Comparison of ENCODE assay signal across 34 cellular contexts in the genomic region with DNA sequence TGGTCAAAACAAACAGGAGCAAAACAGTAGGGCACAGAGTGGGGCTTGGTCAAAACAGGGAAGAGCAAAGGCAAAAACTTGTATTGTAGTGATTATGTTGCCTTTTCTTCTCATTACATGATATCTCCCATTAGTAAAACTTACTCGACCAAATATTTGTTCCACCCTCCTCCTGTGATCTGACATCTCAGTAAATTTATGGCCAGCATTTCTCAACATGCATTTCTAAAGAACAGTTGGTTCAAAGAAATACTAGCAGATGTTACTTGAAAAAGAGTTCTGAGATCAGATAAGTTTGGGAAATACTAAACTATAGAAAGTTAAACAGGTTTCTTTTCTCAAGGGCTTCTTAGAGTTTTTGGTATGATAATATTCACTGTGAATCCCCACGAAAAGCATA.
"Had no signal": no experiment of that assay in that cellular context is flagged by ENCODE, and none has a peak within 500 bp of the region (broad histone marks: within the 10 kb centered on the region; RNA-seq: fewer than 3 reads in every experiment).

No MANE protein-coding gene starts in this region.

- H3K9ac ChIP-seq: parathyroid adenoma had no signal

- H2AFZ ChIP-seq: hepatocyte, parathyroid adenoma had no signal

- H3K4me3 ChIP-seq: ascending aorta, gastrocnemius medialis, hepatocyte, left ventricle myocardium inferior, lung, psoas muscle, sigmoid colon, uterus had no signal

- H3K27me3 Mint-ChIP-seq: activated CD4-positive, alpha-beta memory T cell treated with anti-CD3 and anti-CD28 coated beads, Interleukin-2, amount 10 ng/mL, durations not matched to agents 7 days and 5 days; activated CD4-positive, alpha-beta T cell treated with anti-CD3 and anti-CD28 coated beads, Interleukin-2, amount 10 ng/mL, durations not matched to agents 7 days and 5 days; activated CD8-positive, alpha-beta memory T cell treated with anti-CD3 and anti-CD28 coated beads, Interleukin-2, amount 10 ng/mL, durations not matched to agents 7 days and 5 days; activated naive CD4-positive, alpha-beta T cell treated with anti-CD3 and anti-CD28 coated beads, Interleukin-2, amount 50 U/mL, for 24 hours; activated naive CD8-positive, alpha-beta T cell treated with anti-CD3 and anti-CD28 coated beads, Interleukin-2, amount 50 U/mL, for 24 hours; stimulated activated naive CD8-positive, alpha-beta T cell treated with anti-CD3 and anti-CD28 coated beads, Interleukin-15, Interleukin-2, amounts not matched to agents 100 ng/mL and 50 ng/mL, for 24 hours; T-helper 17 cell; type B pancreatic cell had no signal

- ATAC-seq: activated CD8-positive, alpha-beta memory T cell treated with anti-CD3 and anti-CD28 coated beads, Interleukin-2, amount 10 ng/mL, durations not matched to agents 7 days and 5 days; activated naive CD8-positive, alpha-beta T cell treated with anti-CD3 and anti-CD28 coated beads, Interleukin-2, amount 50 U/mL, for 24 hours; esophagus mucosa; gastrocnemius medialis; psoas muscle; stimulated activated effector memory CD8-positive, alpha-beta T cell treated with anti-CD3 and anti-CD28 coated beads, Interleukin-12 subunit alpha, Interleukin-12 subunit beta, amount 100 ng/mL, for 72 hours; T-helper 17 cell; WTC11 had no signal

- H3K36me3 ChIP-seq: ascending aorta, gastrocnemius medialis, left ventricle myocardium inferior, sigmoid colon, uterus had no signal

- H3K27ac Mint-ChIP-seq: activated CD4-positive, alpha-beta memory T cell treated with anti-CD3 and anti-CD28 coated beads, Interleukin-2, amount 10 ng/mL, durations not matched to agents 7 days and 5 days; activated CD4-positive, alpha-beta T cell treated with anti-CD3 and anti-CD28 coated beads, Interleukin-2, amount 10 ng/mL, durations not matched to agents 7 days and 5 days; activated CD8-positive, alpha-beta memory T cell treated with anti-CD3 and anti-CD28 coated beads, Interleukin-2, amount 10 ng/mL, durations not matched to agents 7 days and 5 days; activated naive CD4-positive, alpha-beta T cell treated with anti-CD3 and anti-CD28 coated beads, Interleukin-2, amount 50 U/mL, for 24 hours; activated naive CD8-positive, alpha-beta T cell treated with anti-CD3 and anti-CD28 coated beads, Interleukin-2, amount 50 U/mL, for 24 hours; activated T-helper 2 cell treated with anti-CD3 and anti-CD28 coated beads, Interferon-gamma antibody, Interleukin-2, Interleukin-4, amounts not matched to agents 10 μg/mL and 5 μg/mL and 100 μg/mL, durations not matched to agents 14 hours and 24 hours and 36 hours; endodermal cell; naive B cell; stimulated activated effector memory CD8-positive, alpha-beta T cell treated with anti-CD3 and anti-CD28 coated beads, Interleukin-12 subunit alpha, Interleukin-12 subunit beta, amount 100 ng/mL, for 72 hours; stimulated activated naive CD8-positive, alpha-beta T cell treated with anti-CD3 and anti-CD28 coated beads, Interleukin-15, Interleukin-2, amounts not matched to agents 100 ng/mL and 50 ng/mL, for 24 hours; T-helper 17 cell; type B pancreatic cell; WTC11 had no signal

- H3K4me3 Mint-ChIP-seq: activated CD4-positive, alpha-beta memory T cell treated with anti-CD3 and anti-CD28 coated beads, Interleukin-2, amount 10 ng/mL, durations not matched to agents 7 days and 5 days; activated CD4-positive, alpha-beta T cell treated with anti-CD3 and anti-CD28 coated beads, Interleukin-2, amount 10 ng/mL, durations not matched to agents 7 days and 5 days; activated CD8-positive, alpha-beta memory T cell treated with anti-CD3 and anti-CD28 coated beads, Interleukin-2, amount 10 ng/mL, durations not matched to agents 7 days and 5 days; activated naive CD4-positive, alpha-beta T cell treated with anti-CD3 and anti-CD28 coated beads, Interleukin-2, amount 50 U/mL, for 24 hours; activated naive CD8-positive, alpha-beta T cell treated with anti-CD3 and anti-CD28 coated beads, Interleukin-2, amount 50 U/mL, for 24 hours; endodermal cell; naive B cell; neural crest cell; stimulated activated effector memory CD8-positive, alpha-beta T cell treated with anti-CD3 and anti-CD28 coated beads, Interleukin-12 subunit alpha, Interleukin-12 subunit beta, amount 100 ng/mL, for 72 hours; stimulated activated naive CD8-positive, alpha-beta T cell treated with anti-CD3 and anti-CD28 coated beads, Interleukin-15, Interleukin-2, amounts not matched to agents 100 ng/mL and 50 ng/mL, for 24 hours; T-helper 17 cell; type B pancreatic cell; WTC11 had no signal

- H3K27ac ChIP-seq: ascending aorta, gastrocnemius medialis, hepatocyte, left ventricle myocardium inferior, parathyroid adenoma, psoas muscle, sigmoid colon, uterus had no signal

- H3K27me3 ChIP-seq: ascending aorta, gastrocnemius medialis, hepatocyte, sigmoid colon, uterus had no signal

- DNase-seq: activated CD4-positive, alpha-beta memory T cell treated with anti-CD3 and anti-CD28 coated beads, Interleukin-2, amount 10 ng/mL, durations not matched to agents 7 days and 5 days; activated CD4-positive, alpha-beta T cell treated with anti-CD3 and anti-CD28 coated beads for 1 hour; activated CD4-positive, alpha-beta T cell treated with anti-CD3 and anti-CD28 coated beads, Interleukin-2, amount 10 ng/mL, durations not matched to agents 7 days and 5 days; activated CD8-positive, alpha-beta memory T cell treated with anti-CD3 and anti-CD28 coated beads, Interleukin-2, amount 10 ng/mL, durations not matched to agents 7 days and 5 days; activated naive CD8-positive, alpha-beta T cell treated with anti-CD3 and anti-CD28 coated beads, Interleukin-2, amount 50 U/mL, for 24 hours; activated T-cell treated with anti-CD3 and anti-CD28 coated beads, Interleukin-2, amount 50 U/mL, for 48 hours; caudate nucleus; cortex of kidney; endodermal cell; gastrocnemius medialis; glutamatergic neuron; islet precursor cell; left ventricle myocardium inferior; naive B cell; occipital lobe; psoas muscle; sigmoid colon; small intestine; stimulated activated CD4-positive, alpha-beta T cell treated with anti-CD3 and anti-CD28 coated beads, Interleukin-4, amount 100 ng/mL, for 24 hours; T-helper 17 cell; T1000; uterus had no signal

- H3K9me3 ChIP-seq: ascending aorta, gastrocnemius medialis, psoas muscle, sigmoid colon, uterus had no signal

- H3K4me1 ChIP-seq: ascending aorta, gastrocnemius medialis, left ventricle myocardium inferior, parathyroid adenoma, psoas muscle, sigmoid colon, uterus had no signal

- H3K9me3 Mint-ChIP-seq: activated CD4-positive, alpha-beta memory T cell treated with anti-CD3 and anti-CD28 coated beads, Interleukin-2, amount 10 ng/mL, durations not matched to agents 7 days and 5 days; activated CD4-positive, alpha-beta T cell treated with anti-CD3 and anti-CD28 coated beads, Interleukin-2, amount 10 ng/mL, durations not matched to agents 7 days and 5 days; activated naive CD4-positive, alpha-beta T cell treated with anti-CD3 and anti-CD28 coated beads, Interleukin-2, amount 50 U/mL, for 24 hours; activated naive CD8-positive, alpha-beta T cell treated with anti-CD3 and anti-CD28 coated beads, Interleukin-2, amount 50 U/mL, for 24 hours; activated T-helper 2 cell treated with anti-CD3 and anti-CD28 coated beads, Interferon-gamma antibody, Interleukin-2, Interleukin-4, amounts not matched to agents 10 μg/mL and 5 μg/mL and 100 μg/mL, durations not matched to agents 14 hours and 24 hours and 36 hours had no signal

- H3K36me3 Mint-ChIP-seq: activated CD8-positive, alpha-beta memory T cell treated with anti-CD3 and anti-CD28 coated beads, Interleukin-2, amount 10 ng/mL, durations not matched to agents 7 days and 5 days; activated naive CD4-positive, alpha-beta T cell treated with anti-CD3 and anti-CD28 coated beads, Interleukin-2, amount 50 U/mL, for 24 hours; naive B cell; stimulated activated effector memory CD8-positive, alpha-beta T cell treated with anti-CD3 and anti-CD28 coated beads, Interleukin-12 subunit alpha, Interleukin-12 subunit beta, amount 100 ng/mL, for 72 hours; type B pancreatic cell had no signal

- H3K4me2 ChIP-seq: hepatocyte had no signal

- H3K4me1 Mint-ChIP-seq: activated CD4-positive, alpha-beta memory T cell treated with anti-CD3 and anti-CD28 coated beads, Interleukin-2, amount 10 ng/mL, durations not matched to agents 7 days and 5 days; activated CD4-positive, alpha-beta T cell treated with anti-CD3 and anti-CD28 coated beads, Interleukin-2, amount 10 ng/mL, durations not matched to agents 7 days and 5 days; activated CD8-positive, alpha-beta memory T cell treated with anti-CD3 and anti-CD28 coated beads, Interleukin-2, amount 10 ng/mL, durations not matched to agents 7 days and 5 days; activated naive CD4-positive, alpha-beta T cell treated with anti-CD3 and anti-CD28 coated beads, Interleukin-2, amount 50 U/mL, for 24 hours; activated naive CD8-positive, alpha-beta T cell treated with anti-CD3 and anti-CD28 coated beads, Interleukin-2, amount 50 U/mL, for 24 hours; endodermal cell; naive B cell; neural crest cell; stimulated activated effector memory CD8-positive, alpha-beta T cell treated with anti-CD3 and anti-CD28 coated beads, Interleukin-12 subunit alpha, Interleukin-12 subunit beta, amount 100 ng/mL, for 72 hours; T-helper 17 cell; WTC11 had no signal
